1 cellular context compared by ENCODE assay signal in the genomic region with DNA sequence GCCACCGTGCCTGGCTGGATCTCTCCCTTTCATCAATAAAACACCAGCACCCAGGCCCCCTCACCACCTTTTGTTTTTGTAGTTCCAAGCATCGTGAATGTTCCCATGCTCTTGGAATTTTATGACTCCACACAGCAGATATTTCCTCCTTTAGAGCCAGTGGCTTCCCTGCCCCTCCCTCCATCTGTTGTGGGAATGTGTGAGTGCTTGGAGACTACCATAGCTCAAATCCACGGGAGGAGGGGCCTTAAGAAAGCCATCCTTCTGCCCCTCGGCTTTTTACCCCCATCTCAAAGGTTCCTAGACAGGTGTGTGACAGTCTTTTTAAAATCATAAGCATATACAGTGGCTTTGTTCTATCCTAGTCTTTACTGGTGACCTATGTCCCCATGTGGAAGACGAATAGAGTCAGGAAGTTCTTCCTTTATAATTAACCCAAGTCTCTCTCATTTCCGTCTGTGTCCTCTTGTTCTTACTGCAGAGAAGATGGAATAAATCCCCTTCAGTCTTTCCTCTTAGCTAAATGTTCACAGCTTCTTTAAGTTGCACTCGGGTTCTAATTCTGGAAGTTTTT.
A peak's percentile ranks its signal among the peaks of the same experiment; 100 is the strongest.
TF ChIP-seq lines count a peak whose summit lies in the region.

No MANE protein-coding gene starts in this region.

TF ChIP-seq in IMR-90, 13 proteins besides CTCF, POLR2A, EP300 and RAD21:
- TF ChIP-seq NFE2L2 (IDR thresholded peaks at IDR 0.05; ENCODE audit: low read depth, low read length) (no peak), USF2 (IDR thresholded peaks at IDR 0.05; ENCODE audit: low read depth, low read length) (no peak), ELK1 (IDR thresholded peaks at IDR 0.05; ENCODE audit: borderline replicate concordance, low read depth, low read length) (no peak), RCOR1 (IDR thresholded peaks at IDR 0.05; ENCODE audit: insufficient replicate concordance, low read length) (no peak), FOS (IDR thresholded peaks at IDR 0.05; ENCODE audit: low read depth, low read length) (no peak), MAZ (IDR thresholded peaks at IDR 0.05; ENCODE audit: borderline replicate concordance, low read depth, low read length) (peak; percentile 55; the same call in 1 of the 2 replicates)
